ENCODE assay signal across 9 cellular contexts in genomic region chrX:154485150-154486051, GRCh38. TPM values are rescaled to one million over a fixed set of nuclear protein-coding genes. Genes with fewer than 3 reads are reported as not detected.
DNase-seq lines count a peak whose midpoint lies in the region; FAIRE-seq and TF ChIP-seq lines count a peak whose summit lies in the region.
"Had no signal": no experiment of that assay in that cellular context is flagged by ENCODE, and none has a peak within 500 bp of the region (broad histone marks: within the 10 kb centered on the region; RNA-seq: fewer than 3 reads in every experiment).

No MANE protein-coding gene starts in this region.

- CTCF ChIA-PET in Caco-2 (lab: Charles Lee), result interaction anchor here (0.5 to 0.6 kb wide), 2 partner anchors 42 to 46 kb away, joined by 4 to 5 read pairs; no protein-coding TSS in a partner anchor

- no peak overlapping the region for H2AFZ ChIP-seq in osteoblast (ENCODE audit: low read length)

- H3K27me3 Mint-ChIP-seq in Caco-2 (ENCODE audit: insufficient read depth, unreplicated experiment) (no peaks in the 10 kb centered on the region), endothelial cell (ENCODE audit: unreplicated experiment) (peaks cover 2% of the 10 kb centered on the region)

- H3K27ac Mint-ChIP-seq in Caco-2 (ENCODE audit: unreplicated experiment) (no peak overlapping the region), endothelial cell (ENCODE audit: unreplicated experiment) (no peak overlapping the region)

- TF ChIP-seq CTCF in Caco-2 (IDR thresholded peaks at IDR 0.05; ENCODE audit: insufficient read depth in 1 of 2, low read depth in 1 of 2, low read length in 1 of 2, severe bottlenecking in 1 of 2, unreplicated experiment in 1 of 2) (no peak), endothelial cell (IDR thresholded peaks at IDR 0.05; ENCODE audit: unreplicated experiment) (no peak), osteoblast (IDR thresholded peaks at IDR 0.05; ENCODE audit: extremely low read depth, low read depth, low read length) (no peak)

- peaks cover 4% of the 10 kb centered on the region; the same call in 1 of the 2 replicates for H3K4me1 ChIP-seq in Caco-2
- peaks cover 10% of the 10 kb centered on the region for H3K4me1 ChIP-seq in osteoblast (ENCODE audit: insufficient read depth, low read length)

- TF ChIP-seq POLR2A in GM12892 (IDR thresholded peaks at IDR 0.05; ENCODE audit: low read depth, low read length), result no peak

- peaks cover 22% of the 10 kb centered on the region for H3K79me2 ChIP-seq in osteoblast (ENCODE audit: insufficient read depth, low read length)

- no TSS peak for BruUV-seq in Caco-2 (replicated peaks; lab: Mats Ljungman, UMichigan)

- H3K4me3 Mint-ChIP-seq in Caco-2 (ENCODE audit: unreplicated experiment) (peak overlapping the region; percentile 71), endothelial cell (ENCODE audit: unreplicated experiment) (peak overlapping the region; percentile 67)

- POLR2A ChIA-PET in Caco-2 (lab: Charles Lee), result no interaction called here

- DNase-seq in Caco-2, result no peak
- DNase-seq in NCI-H2029 treated with DMSO at 0.1 percent for 48 hours (lab: John Stamatoyannopoulos, UW), result peak; percentile 60
- DNase-seq in endothelial cell (ENCODE audit: low spot score), result no peak
- peak; percentile 85 for DNase-seq in osteoblast (ENCODE audit: insufficient read length, low spot score, missing footprints)
- no peak for DNase-seq in stimulated activated CD4-positive, alpha-beta T cell treated with anti-CD3 and anti-CD28 coated beads, Interleukin-4, amount 100 ng/mL, for 24 hours
- DNase-seq in GM12892 (ENCODE audit: insufficient read length), result no peak
- no peak for DNase-seq in NCI-H1930 (lab: John Stamatoyannopoulos, UW)
- DNase-seq in stimulated activated CD4-positive, alpha-beta T cell treated with anti-CD3 and anti-CD28 coated beads, Interleukin-1b, Interleukin-23, amount 100 ng/mL, for 48 hours, result no peak

- H3K36me3 Mint-ChIP-seq in Caco-2 (ENCODE audit: insufficient read depth, unreplicated experiment) (peaks cover 15% of the 10 kb centered on the region), endothelial cell (ENCODE audit: low read depth, unreplicated experiment) (peaks cover 4% of the 10 kb centered on the region)

- no peak for FAIRE-seq in GM12892 (lab: Jason Lieb, UNC)
- FAIRE-seq: islet of Langerhans had no signal

- peak overlapping the region; percentile 70 for H3K4me3 ChIP-seq in Caco-2 (ENCODE audit: low read depth, low read length)
- H3K4me3 ChIP-seq in osteoblast (ENCODE audit: insufficient read depth, low read length), result peak overlapping the region; percentile 73

- H3K27ac ChIP-seq in osteoblast (ENCODE audit: low read depth, low read length), result peak overlapping the region; percentile 4

- H3K9me3 ChIP-seq in Caco-2 (no peaks in the 10 kb centered on the region), osteoblast (ENCODE audit: low read depth, low read length) (no peaks in the 10 kb centered on the region)

- peaks cover 7% of the 10 kb centered on the region for H4K20me1 ChIP-seq in osteoblast (ENCODE audit: insufficient read depth, low read length)

- intact Hi-C loops in Caco-2 (cut with micrococcal nuclease; ENCODE audit: unreplicated experiment), result no loop called here

- H3K36me3 ChIP-seq in Caco-2 (ENCODE audit: control insufficient read depth, insufficient read depth, low read length) (0 out of 2 replicates have a peak, but pooled peaks cover 1% of the 10 kb centered on the region), osteoblast (ENCODE audit: insufficient read depth, low read length) (peaks cover 20% of the 10 kb centered on the region)

- H3K4me2 ChIP-seq in osteoblast (ENCODE audit: insufficient read depth, low read length), result peak overlapping the region; percentile 71

- H3K27me3 ChIP-seq in Caco-2 (replicated peaks; ENCODE audit: control insufficient read depth, insufficient read depth, low read length), result no peaks in the 10 kb centered on the region
- H3K27me3 ChIP-seq in osteoblast (ENCODE audit: insufficient read depth, low read length), result no peaks in the 10 kb centered on the region

- H3K9me3 Mint-ChIP-seq in Caco-2 (ENCODE audit: unreplicated experiment), result no peaks in the 10 kb centered on the region
- no peaks in the 10 kb centered on the region for H3K9me3 Mint-ChIP-seq in endothelial cell (ENCODE audit: unreplicated experiment)

- H3K4me1 Mint-ChIP-seq in Caco-2 (ENCODE audit: low read depth, unreplicated experiment) (no peaks in the 10 kb centered on the region), endothelial cell (ENCODE audit: unreplicated experiment) (peaks cover 7% of the 10 kb centered on the region)

RNA-seq across cellular contexts. Expression of gene UBL4A, which starts 1.0 kb away (rescaled TPM):
- total RNA-seq in Caco-2 (2022) (38.8 and 42.5 TPM in 2 replicates), endothelial cell (ENCODE audit: unreplicated experiment) (16.8 TPM), osteoblast (30.4 and 31.5 TPM in 2 replicates)
- 20.3 TPM for polyA plus RNA-seq in GM12892 (2012; ENCODE audit: missing spikeins)

RNA-seq across cellular contexts. Expression of gene SLC10A3, which starts 5.0 kb away (rescaled TPM):
- 19.6 and 22.5 TPM in 2 replicates for total RNA-seq in Caco-2 (2022)
- 13.9 TPM for total RNA-seq in endothelial cell (ENCODE audit: unreplicated experiment)
- total RNA-seq in osteoblast, result 34.5 and 36.2 TPM in 2 replicates
- polyA plus RNA-seq in GM12892 (2012; ENCODE audit: missing spikeins), result 5.6 TPM

RNA-seq across cellular contexts. Expression of gene LAGE3, which starts 6.3 kb away (rescaled TPM):
- total RNA-seq in Caco-2 (2022) (26.0 and 26.7 TPM in 2 replicates), endothelial cell (ENCODE audit: unreplicated experiment) (18.4 TPM), osteoblast (16.5 and 21.7 TPM in 2 replicates)
- polyA plus RNA-seq in GM12892 (2012; ENCODE audit: missing spikeins), result 20.1 TPM

RNA-seq across cellular contexts. Expression of gene PLXNA3, which starts 27.3 kb away (rescaled TPM):
- total RNA-seq in Caco-2 (2022), result 58.4 and 61.5 TPM in 2 replicates
- total RNA-seq in endothelial cell (ENCODE audit: unreplicated experiment), result 54.5 TPM
- 15.9 and 18.8 TPM in 2 replicates for total RNA-seq in osteoblast
- 25.0 TPM for polyA plus RNA-seq in GM12892 (2012; ENCODE audit: missing spikeins)

RNA-seq across cellular contexts. Expression of gene FAM3A, which starts 30.6 kb away (rescaled TPM):
- total RNA-seq in Caco-2 (2022) (23.0 and 27.3 TPM in 2 replicates), endothelial cell (ENCODE audit: unreplicated experiment) (29.6 TPM), osteoblast (20.6 and 21.4 TPM in 2 replicates)
- polyA plus RNA-seq in GM12892 (2012; ENCODE audit: missing spikeins), result 9.8 TPM

Comparison
In these comparisons a context has a peak if more than half of its experiments do, and no peak if none do; other contexts are left out.
1. DNase-seq: peak in NCI-H2029 treated with DMSO at 0.1 percent for 48 hours (single experiment) and osteoblast (single experiment); none in Caco-2 (0 of 2), endothelial cell (single experiment), stimulated activated CD4-positive, alpha-beta T cell treated with anti-CD3 and anti-CD28 coated beads, Interleukin-4, amount 100 ng/mL, for 24 hours (single experiment), GM12892 (single experiment), NCI-H1930 (0 of 2) and stimulated activated CD4-positive, alpha-beta T cell treated with anti-CD3 and anti-CD28 coated beads, Interleukin-1b, Interleukin-23, amount 100 ng/mL, for 48 hours (single experiment).